In the genomic region with DNA sequence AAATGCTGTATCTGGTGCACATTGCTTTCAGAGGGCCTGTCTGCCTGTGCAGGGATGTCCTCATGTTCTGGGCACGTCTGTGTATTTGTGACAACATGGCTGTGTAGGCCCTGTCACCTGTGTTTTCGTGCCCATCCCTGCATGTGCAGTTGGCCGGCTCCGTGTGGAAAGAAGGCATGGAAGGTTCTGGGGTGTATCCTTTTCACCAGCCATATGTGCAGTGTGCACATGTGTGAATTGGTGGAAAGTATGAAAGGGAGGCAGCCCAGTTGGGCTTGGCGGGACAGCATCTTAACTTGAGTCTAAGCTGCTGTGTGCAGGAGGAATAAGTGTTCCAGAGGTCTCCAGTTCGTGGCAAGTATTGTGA, we compare ENCODE assay signal across 18 cellular contexts. TPM values are rescaled to one million over a fixed set of nuclear protein-coding genes. Genes with fewer than 3 reads are reported as not detected.
A peak's percentile ranks its signal among the peaks of the same experiment; 100 is the strongest.
DNase-seq lines count a peak whose midpoint lies in the region; ATAC-seq, FAIRE-seq and TF ChIP-seq lines count a peak whose summit lies in the region.
"Had no signal": no experiment of that assay in that cellular context is flagged by ENCODE, and none has a peak within 500 bp of the region (broad histone marks: within the 10 kb centered on the region; RNA-seq: fewer than 3 reads in every experiment).

No MANE protein-coding gene starts in this region.

- H2BK15ac ChIP-seq in H1 (ENCODE audit: low read length), result peak overlapping the region; percentile 88; the same call in 1 of the 2 replicates

- H2AK5ac ChIP-seq in H1 (ENCODE audit: low read depth, low read length), result no peak overlapping the region

- H2BK20ac ChIP-seq in H1 (ENCODE audit: low read length), result peak overlapping the region; percentile 6; the same call in 1 of the 2 replicates

- H2BK120ac ChIP-seq in H1 (replicated peaks; ENCODE audit: low read depth, low read length), result peak overlapping the region; percentile 1

- no peaks in the 10 kb centered on the region for H3K79me2 ChIP-seq in H1 (ENCODE audit: control insufficient read depth in 1 of 2, insufficient read depth in 2 of 2, low read length in 2 of 2)

- H3K14ac ChIP-seq in H1 (ENCODE audit: insufficient read length), result no peak overlapping the region

- H3K36me3 ChIP-seq in ES-I3 (ENCODE audit: insufficient read depth, low read length) (no peaks in the 10 kb centered on the region), HUES48 (ENCODE audit: control insufficient read depth, insufficient read depth, low read length) (no peaks in the 10 kb centered on the region), H1 (ENCODE audit: control insufficient read depth in 2 of 4, insufficient read depth in 4 of 4, low read length in 3 of 4) (no peaks in the 10 kb centered on the region)
- H3K36me3 ChIP-seq: left lung had no signal

- no peak for ATAC-seq in naive thymus-derived CD8-positive, alpha-beta T cell
- ATAC-seq: HCT116 had no signal

- no peak for FAIRE-seq in H1 (lab: Jason Lieb, UNC)

- H3K4me1 ChIP-seq in ES-I3 (ENCODE audit: insufficient read depth, low read length), result peaks cover 6% of the 10 kb centered on the region
- peaks cover 13% of the 10 kb centered on the region for H3K4me1 ChIP-seq in HUES48 (ENCODE audit: control insufficient read depth, insufficient read depth, low read length)
- H3K4me1 ChIP-seq in H1 (replicated peaks in 1 of 4; ENCODE audit: control insufficient read depth in 3 of 4, insufficient read depth in 4 of 4, low read length in 3 of 4), result peaks cover 4 to 12% (median 6%) of the 10 kb centered on the region in 4 experiments

- no peak overlapping the region for H3K23ac ChIP-seq in H1 (ENCODE audit: insufficient read length)

- H4K5ac ChIP-seq in H1 (ENCODE audit: insufficient read length, low read depth, low read length), result peak overlapping the region; percentile 24

- H3K9ac ChIP-seq in ES-I3 (ENCODE audit: low read depth, low read length), result peak overlapping the region; percentile 51
- H3K9ac ChIP-seq in HUES48 (ENCODE audit: low read depth, low read length), result no peak overlapping the region
- peak overlapping the region in 1 of 4 experiments; percentile 57; a peak in 2 of 7 replicates for H3K9ac ChIP-seq in H1 (replicated peaks in 1 of 4; ENCODE audit: extremely low read depth in 1 of 4, low read depth in 3 of 4, low read length in 3 of 4)

- no peak overlapping the region for H3K27ac ChIP-seq in HUES48 (ENCODE audit: low read depth, low read length)
- no peak overlapping the region for H3K27ac ChIP-seq in H1 (ENCODE audit: low read depth, low read length)
- H3K27ac ChIP-seq: epithelial cell of prostate had no signal

- peak overlapping the region; percentile 33 for H3K18ac ChIP-seq in H1 (ENCODE audit: extremely low read depth, low read length)

- no peak for TF ChIP-seq EP300 in H1 (IDR thresholded peaks at IDR 0.05; ENCODE audit: borderline replicate concordance in 1 of 2, low read depth in 2 of 2, low read length in 2 of 2)

- peak overlapping the region; percentile 79 for H3K4ac ChIP-seq in H1 (replicated peaks; ENCODE audit: insufficient read length, low read depth, low read length)

- H4K91ac ChIP-seq in H1 (replicated peaks; ENCODE audit: insufficient read length, low read length), result peak overlapping the region; percentile 92

- no peak for TF ChIP-seq RAD21 in H1 (IDR thresholded peaks at IDR 0.05 in 1 of 2, conservative IDR thresholded peaks at IDR 0.05 in 1 of 2; ENCODE audit: low read depth in 2 of 2, low read length in 2 of 2)

- peak overlapping the region; percentile 86 for H2BK12ac ChIP-seq in H1 (ENCODE audit: low read depth, low read length)

- no peak overlapping the region for H3K56ac ChIP-seq in H1 (replicated peaks; ENCODE audit: insufficient read length, low read depth, low read length)

- no peaks in the 10 kb centered on the region for H4K20me1 ChIP-seq in H1 (replicated peaks in 1 of 2; ENCODE audit: control insufficient read depth in 1 of 2, insufficient read depth in 2 of 2, low read length in 2 of 2)

- no peak overlapping the region for H4K8ac ChIP-seq in H1 (ENCODE audit: extremely low read depth, insufficient read depth, low read length)

- H3K9me3 ChIP-seq in ES-I3 (ENCODE audit: control insufficient read depth, insufficient read depth, low read length), result no peaks in the 10 kb centered on the region
- H3K9me3 ChIP-seq in HUES48 (ENCODE audit: control insufficient read depth, insufficient read depth, low read length), result no peaks in the 10 kb centered on the region
- no peaks in the 10 kb centered on the region for H3K9me3 ChIP-seq in H1 (ENCODE audit: insufficient read depth in 2 of 2, low read depth in 1 of 2, low read length in 1 of 2)
- H3K9me3 ChIP-seq: left lung had no signal

- H3K23me2 ChIP-seq in H1 (ENCODE audit: low read depth, low read length), result peaks cover 4% of the 10 kb centered on the region; the same call in 1 of the 2 replicates

- peak overlapping the region; percentile 35 for H3K27ac Mint-ChIP-seq in neural crest cell (ENCODE audit: unreplicated experiment)
- H3K27ac Mint-ChIP-seq in naive thymus-derived CD8-positive, alpha-beta T cell, result peak overlapping the region in 1 of 10 donors; percentile 19

- peaks cover 35% of the 10 kb centered on the region for H3K4me1 Mint-ChIP-seq in neural crest cell
- peaks cover 0 to 9% (median 2%) of the 10 kb centered on the region in 4 donors for H3K4me1 Mint-ChIP-seq in naive thymus-derived CD8-positive, alpha-beta T cell
- H3K4me1 Mint-ChIP-seq: central memory CD8-positive, alpha-beta T cell had no signal

- H3K27me3 ChIP-seq in HUES48 (ENCODE audit: control insufficient read depth, insufficient read depth, low read length) (peaks cover 42% of the 10 kb centered on the region), H1 (replicated peaks in 1 of 4; ENCODE audit: control insufficient read depth in 3 of 4, extremely low read depth in 1 of 4, insufficient read depth in 3 of 4, low read length in 3 of 4) (peaks cover 0 to 37% (median 28%) of the 10 kb centered on the region in 4 experiments; a peak in 6 of 7 replicates)

- no peak for TF ChIP-seq POLR2A in H1 (IDR thresholded peaks at IDR 0.05; ENCODE audit: control extremely low read depth in 1 of 2, low read depth in 2 of 2, low read length in 2 of 2)

- H3K36me3 Mint-ChIP-seq in neural crest cell (ENCODE audit: low read depth), result no peaks in the 10 kb centered on the region
- H3K36me3 Mint-ChIP-seq in naive thymus-derived CD8-positive, alpha-beta T cell, result no peaks in the 10 kb centered on the region

- TF ChIP-seq CTCF in H1 (IDR thresholded peaks at IDR 0.05; ENCODE audit: control extremely low read depth in 1 of 3, insufficient read depth in 1 of 3, low read depth in 1 of 3, low read length in 3 of 3), result no peak
- TF ChIP-seq CTCF in neural crest cell (conservative IDR thresholded peaks at IDR 0.05), result no peak

- DNase-seq in H1 (ENCODE audit: low read depth in 1 of 2, low spot score in 2 of 2), result no peak
- DNase-seq in neural crest cell (ENCODE audit: low read depth, low spot score), result no peak
- DNase-seq in stimulated activated CD4-positive, alpha-beta T cell treated with anti-CD3 and anti-CD28 coated beads, Interleukin-15, amount 100 ng/mL, for 24 hours, result no peak
- no peak for DNase-seq in NCI-H128 (lab: John Stamatoyannopoulos, UW; ENCODE audit: unreplicated experiment)
- no peak for DNase-seq in naive thymus-derived CD8-positive, alpha-beta T cell
- DNase-seq in stimulated activated CD4-positive, alpha-beta T cell treated with anti-CD3 and anti-CD28 coated beads, Interleukin-4, amount 100 ng/mL, for 4 hours, result no peak
- DNase-seq: activated naive CD4-positive, alpha-beta T cell; DMS 273 treated with DMSO at 0.1 percent for 48 hours; occipital lobe; stimulated activated CD4-positive, alpha-beta T cell treated with anti-CD3 and anti-CD28 coated beads, Interleukin-12 subunit alpha, Interleukin-12 subunit beta, amount 100 ng/mL, for 4 hours had no signal

- POLR2A ChIA-PET in H1 (lab: Charles Lee; ENCODE audit: partially characterized antibody), result interaction anchor here (1.0 to 2.0 kb wide), 7 partner anchors 11 to 80 kb away, joined by 3 to 7 read pairs (median 4); no protein-coding TSS in a partner anchor
- POLR2A ChIA-PET in naive thymus-derived CD8-positive, alpha-beta T cell (lab: Charles Lee), result no interaction called here

- no peaks in the 10 kb centered on the region for H3K79me1 ChIP-seq in H1 (ENCODE audit: low read depth, low read length)

- peak overlapping the region; percentile 79 for H3K4me3 Mint-ChIP-seq in neural crest cell
- H3K4me3 Mint-ChIP-seq in naive thymus-derived CD8-positive, alpha-beta T cell, result no peak overlapping the region
- H3K4me3 Mint-ChIP-seq: central memory CD8-positive, alpha-beta T cell had no signal

- CTCF ChIA-PET in H1 (lab: Charles Lee; ENCODE audit: partially characterized antibody), result interaction anchor here (1.1 to 3.5 kb wide), 6 partner anchors 9 to 84 kb away, joined by 4 to 16 read pairs (median 6); no protein-coding TSS in a partner anchor

- H3K27me3 Mint-ChIP-seq in neural crest cell (ENCODE audit: low read depth), result no peaks in the 10 kb centered on the region
- peaks cover 28 to 60% (median 53%) of the 10 kb centered on the region in 5 donors for H3K27me3 Mint-ChIP-seq in naive thymus-derived CD8-positive, alpha-beta T cell

- H3K4me2 ChIP-seq in H1 (ENCODE audit: insufficient read depth in 1 of 2, low read depth in 2 of 2, low read length in 2 of 2), result peak overlapping the region; percentile 55 to 69

- H3K9me3 Mint-ChIP-seq in neural crest cell, result no peaks in the 10 kb centered on the region
- peaks cover 0 to 2% (median 0%) of the 10 kb centered on the region in 9 donors for H3K9me3 Mint-ChIP-seq in naive thymus-derived CD8-positive, alpha-beta T cell
- H3K9me3 Mint-ChIP-seq: central memory CD8-positive, alpha-beta T cell had no signal

- H2AFZ ChIP-seq in H1 (ENCODE audit: low read length), result peak overlapping the region; percentile 84

- 87% methylated on average over 6 of the region's 6 CpGs; no CpG with 5 or more reads in 1 of the 2 experiments for WGBS in H1 (ENCODE audit: extremely low coverage in 1 of 2, insufficient coverage in 1 of 2, insufficient read length in 1 of 2, insufficient replicate concordance in 2 of 2, low coverage in 1 of 2, low lambda C conversion rate in 2 of 2, missing lambda C conversion rate in 1 of 2), 2 experiments

- H2BK5ac ChIP-seq in H1 (ENCODE audit: low read depth, low read length), result no peak overlapping the region; the same call in 1 of the 2 replicates

- H3K4me3 ChIP-seq in HUES48 (ENCODE audit: low read depth, low read length), result peak overlapping the region; percentile 54
- peak overlapping the region; percentile 27 to 70 (median 48); a peak in 7 of 8 replicates for H3K4me3 ChIP-seq in H1 (ENCODE audit: extremely low read depth in 1 of 4, insufficient read depth in 2 of 4, low read depth in 3 of 4, low read length in 4 of 4)

RNA-seq across cellular contexts. Expression of a gene that starts 0.6 kb away (rescaled TPM):
- total RNA-seq in H1 (2021; fragmentation: NEBNext Ultra II Directional; extraction: Animal tissue kit (Norgen Biotek cat#: 25700)), result 3.9 and 4.0 TPM in 2 replicates
- polyA plus RNA-seq in H1 (2011; rRNA removed), result 7.3 and 8.2 TPM in 2 replicates
- polyA plus RNA-seq in H1 (2011; cell fraction: cytosol; rRNA removed), result 4.9 TPM
- polyA plus RNA-seq in H1 (2011; cell fraction: nucleus; rRNA removed), result 10.5 TPM
- 3.3 to 7.0 TPM (median 5.5 TPM) in 4 replicates for polyA plus RNA-seq in H1 (2012, experiment 1 of 2)
- polyA plus RNA-seq in H1 (2012, experiment 2 of 2), result 3.4 TPM
- 2.2 TPM for polyA plus RNA-seq in H1 (2013, experiment 1 of 2)
- polyA plus RNA-seq in H1 (2013, experiment 2 of 2), result 2.6 TPM
- polyA minus RNA-seq in H1 (2011; rRNA and poly(A)+ RNA removed), result 5.0 and 7.4 TPM in 2 replicates
- polyA minus RNA-seq in H1 (2011; cell fraction: cytosol; rRNA and poly(A)+ RNA removed), result 3.3 TPM
- polyA minus RNA-seq in H1 (2011; cell fraction: nucleus; rRNA and poly(A)+ RNA removed), result 9.6 TPM
- total RNA-seq in neural crest cell, result 18.3 and 21.4 TPM in 2 replicates
- total RNA-seq in naive thymus-derived CD8-positive, alpha-beta T cell, result not detected
- not detected for polyA plus RNA-seq in naive thymus-derived CD8-positive, alpha-beta T cell
- total RNA-seq: activated CD8-positive, alpha-beta memory T cell treated with anti-CD3 and anti-CD28 coated beads for 36 hours; SK-MEL-5 had no signal
